19 cellular contexts compared by ENCODE assay signal in the genomic region with DNA sequence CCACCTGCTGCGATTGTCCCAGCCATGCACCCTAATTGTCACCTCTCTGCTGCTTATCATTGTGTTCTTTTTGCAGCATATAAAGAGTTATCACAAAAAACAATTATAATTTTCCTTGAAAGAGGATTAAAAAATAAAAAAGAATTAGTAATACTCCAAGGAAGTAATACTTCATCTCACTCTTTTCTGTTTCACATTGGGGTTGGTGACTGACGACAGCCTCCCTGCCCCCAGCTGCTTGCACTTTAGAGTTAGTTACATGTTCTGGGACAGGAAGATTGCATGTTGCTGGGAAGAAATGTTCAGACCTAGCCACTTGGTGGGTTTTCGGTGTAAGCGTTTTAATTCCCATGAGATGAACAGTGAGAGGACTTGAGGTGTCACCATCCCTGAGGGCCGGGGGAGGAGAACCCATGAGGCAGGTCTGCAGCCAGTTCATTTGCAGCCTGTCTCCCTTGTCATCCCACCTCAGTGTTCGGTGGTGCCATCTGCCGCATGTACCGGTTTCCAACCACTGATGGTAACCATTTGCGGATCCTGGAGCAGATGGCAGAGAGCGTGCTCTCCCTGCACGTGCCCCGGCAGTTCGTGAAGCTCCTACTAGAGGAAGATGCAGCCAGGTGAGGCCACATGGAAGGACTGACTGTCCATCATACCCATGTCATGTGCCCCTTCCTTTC.
"Had no signal": no experiment of that assay in that cellular context is flagged by ENCODE, and none has a peak within 500 bp of the region (broad histone marks: within the 10 kb centered on the region; RNA-seq: fewer than 3 reads in every experiment).

No MANE protein-coding gene starts in this region.

- H3K27me3 Mint-ChIP-seq: memory B cell; naive thymus-derived CD8-positive, alpha-beta T cell; stimulated activated naive CD8-positive, alpha-beta T cell treated with anti-CD3 and anti-CD28 coated beads, Interleukin-15, Interleukin-2, amounts not matched to agents 100 ng/mL and 50 ng/mL, for 24 hours had no signal

- H3K4me1 Mint-ChIP-seq: memory B cell had no signal

- H3K9me3 Mint-ChIP-seq: memory B cell; naive thymus-derived CD8-positive, alpha-beta T cell; stimulated activated naive CD8-positive, alpha-beta T cell treated with anti-CD3 and anti-CD28 coated beads, Interleukin-15, Interleukin-2, amounts not matched to agents 100 ng/mL and 50 ng/mL, for 24 hours had no signal

- H3K27ac Mint-ChIP-seq: memory B cell had no signal

- FAIRE-seq: astrocyte, endothelial cell of umbilical vein had no signal

- DNase-seq: activated CD4-positive, CD25-positive, alpha-beta regulatory T cell treated with anti-CD3 and anti-CD28 coated beads, Interleukin-2, amount 50 U/mL, for 72 hours; activated CD8-positive, alpha-beta memory T cell treated with anti-CD3 and anti-CD28 coated beads, Interleukin-2, amount 50 U/mL, for 4 hours; activated CD8-positive, alpha-beta T cell treated with anti-CD3 and anti-CD28 coated beads, Interleukin-2, amount 10 ng/mL, durations not matched to agents 7 days and 5 days; activated naive CD4-positive, alpha-beta T cell treated with anti-CD3 and anti-CD28 coated beads, Interleukin-2, amount 50 U/mL, for 16 hours; cortex of kidney; effector CD8-positive, alpha-beta T cell; foreskin melanocyte; head of caudate nucleus; kidney glomerular epithelial cell; left ventricle myocardium superior; naive thymus-derived CD8-positive, alpha-beta T cell; stimulated activated CD4-positive, alpha-beta T cell treated with anti-CD3 and anti-CD28 coated beads, Interleukin-15, amount 100 ng/mL, for 24 hours; stimulated activated CD4-positive, alpha-beta T cell treated with anti-CD3 and anti-CD28 coated beads, Interleukin-4, amount 100 ng/mL, for 4 hours; stimulated activated CD8-positive, alpha-beta memory T cell treated with anti-CD3 and anti-CD28 coated beads, Interleukin-4, amount 100 ng/mL, for 48 hours; T1000 had no signal

- H3K4me3 Mint-ChIP-seq: activated CD8-positive, alpha-beta T cell treated with anti-CD3 and anti-CD28 coated beads, Interleukin-2, amount 10 ng/mL, durations not matched to agents 7 days and 5 days; memory B cell; naive thymus-derived CD8-positive, alpha-beta T cell; stimulated activated naive CD8-positive, alpha-beta T cell treated with anti-CD3 and anti-CD28 coated beads, Interleukin-15, Interleukin-2, amounts not matched to agents 100 ng/mL and 50 ng/mL, for 24 hours had no signal
